ENCODE assay signal across 14 cellular contexts in the genomic region with DNA sequence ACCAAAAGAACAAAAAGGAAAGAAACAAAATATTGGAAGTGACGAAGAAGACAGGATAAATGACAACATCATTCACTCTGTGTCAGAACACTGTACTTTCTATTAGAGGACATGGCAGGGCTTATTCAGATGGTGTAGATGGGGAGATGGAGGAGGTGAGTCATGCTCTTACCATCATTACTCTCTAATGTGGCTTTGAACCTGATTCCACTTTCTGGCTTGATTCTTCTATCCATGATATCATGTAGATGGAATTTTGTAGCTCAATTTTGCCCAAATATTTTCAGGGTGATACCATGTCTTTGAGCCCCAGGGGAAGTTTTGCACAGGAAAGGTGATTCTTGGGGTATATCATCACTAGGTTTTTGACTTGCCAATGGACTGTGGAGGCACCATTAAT.
A peak's percentile ranks its signal among the peaks of the same experiment; 100 is the strongest.
DNase-seq lines count a peak whose midpoint lies in the region; ATAC-seq, FAIRE-seq and TF ChIP-seq lines count a peak whose summit lies in the region.
"Had no signal": no experiment of that assay in that cellular context is flagged by ENCODE, and none has a peak within 500 bp of the region (broad histone marks: within the 10 kb centered on the region; RNA-seq: fewer than 3 reads in every experiment).

No MANE protein-coding gene starts in this region.

- H3K9me3 ChIP-seq in A673 (ENCODE audit: low read depth, low read length, poor library complexity, severe bottlenecking): no peaks in the 10 kb centered on the region
- H3K9me3 ChIP-seq: prostate gland had no signal

- intact Hi-C loops in A673 (cut with micrococcal nuclease; ENCODE audit: unreplicated experiment): no loop called here

- CTCF ChIA-PET in A673 (lab: Charles Lee): no interaction called here

- peak; percentile 64 for ATAC-seq in SK-N-SH treated with all-trans-retinoic acid at 6 μM for 48 hours
- no peak for ATAC-seq in HG02571 (IDR thresholded peaks at IDR 0.05; ENCODE audit: unreplicated experiment)
- no peak for ATAC-seq in HG03095 (IDR thresholded peaks at IDR 0.05; ENCODE audit: unreplicated experiment)
- ATAC-seq: stimulated activated naive B cell treated with anti-CD40 and anti-IgM and Interleukin-4, amounts not matched to agents 10 μg/mL and 1 μg/mL and 100 μg/mL, for 72 hours had no signal

- H3K27me3 ChIP-seq in A673 (replicated peaks; ENCODE audit: insufficient read depth, low read depth, low read length, poor library complexity): no peaks in the 10 kb centered on the region

- FAIRE-seq in GM12892 (lab: Jason Lieb, UNC): peak; percentile 53

- peaks cover 15% of the 10 kb centered on the region for H3K4me1 ChIP-seq in A673 (ENCODE audit: insufficient read depth, low read length, poor library complexity, severe bottlenecking)
- H3K4me1 ChIP-seq: prostate gland had no signal

- H3K4me3 ChIP-seq in A673 (ENCODE audit: low read depth, low read length, poor library complexity, severe bottlenecking) (no peak overlapping the region), fibroblast of pulmonary artery (replicated peaks; ENCODE audit: low read depth, low read length) (no peak overlapping the region)
- H3K4me3 ChIP-seq: prostate gland had no signal

- BruUV-seq in A673 (replicated peaks; lab: Mats Ljungman, UMichigan): no TSS peak

- POLR2A ChIA-PET in A673 (lab: Charles Lee; ENCODE audit: low non-redundant PET): no interaction called here

- TF ChIP-seq CTCF in A673 (conservative IDR thresholded peaks at IDR 0.05; ENCODE audit: low read depth, low read length) (no peak), fibroblast of pulmonary artery (IDR thresholded peaks at IDR 0.05; ENCODE audit: low read length, missing control alignments) (no peak)

- DNase-seq in A673 (ENCODE audit: low spot score): peak; percentile 27
- DNase-seq in GM12892 (ENCODE audit: insufficient read length): no peak
- DNase-seq in fibroblast of pulmonary artery (ENCODE audit: low read depth): peak; percentile 40
- no peak for DNase-seq in medulla oblongata (ENCODE audit: extremely low spot score)
- DNase-seq in 8988T: no peak
- DNase-seq: midbrain; NCI-H2081 treated with DMSO at 0.1 percent for 48 hours; stimulated activated CD4-positive, alpha-beta T cell treated with anti-CD3 and anti-CD28 coated beads, Interleukin-4, amount 100 ng/mL, for 1 hour; stimulated activated naive B cell treated with anti-CD40 and anti-IgM and Interleukin-4, amounts not matched to agents 10 μg/mL and 1 μg/mL and 100 μg/mL, for 72 hours; SW 1271 had no signal

- no peak for TF ChIP-seq POLR2A in GM12892 (IDR thresholded peaks at IDR 0.05; ENCODE audit: low read depth, low read length)

- no peaks in the 10 kb centered on the region for H3K36me3 ChIP-seq in A673 (ENCODE audit: insufficient read depth, low read length, poor library complexity, severe bottlenecking)
- H3K36me3 ChIP-seq: prostate gland had no signal

- H3K27ac ChIP-seq in A673 (ENCODE audit: low read depth, low read length, poor library complexity, severe bottlenecking): no peak overlapping the region
- H3K27ac ChIP-seq: prostate gland had no signal

TF ChIP-seq in SK-N-SH treated with all-trans-retinoic acid at 6 μM for 48 hours, 23 proteins besides CTCF, POLR2A, EP300 and RAD21:
- TF ChIP-seq PPARA (CRISPR knock-in tag; IDR thresholded peaks at IDR 0.05; ENCODE audit: borderline replicate concordance): no peak
- peak; percentile 86 for TF ChIP-seq CREB5 (CRISPR knock-in tag; IDR thresholded peaks at IDR 0.05; ENCODE audit: low read depth)
- TF ChIP-seq ZNF70 (CRISPR knock-in tag; IDR thresholded peaks at IDR 0.05): no peak
- TF ChIP-seq, protein P1, sequence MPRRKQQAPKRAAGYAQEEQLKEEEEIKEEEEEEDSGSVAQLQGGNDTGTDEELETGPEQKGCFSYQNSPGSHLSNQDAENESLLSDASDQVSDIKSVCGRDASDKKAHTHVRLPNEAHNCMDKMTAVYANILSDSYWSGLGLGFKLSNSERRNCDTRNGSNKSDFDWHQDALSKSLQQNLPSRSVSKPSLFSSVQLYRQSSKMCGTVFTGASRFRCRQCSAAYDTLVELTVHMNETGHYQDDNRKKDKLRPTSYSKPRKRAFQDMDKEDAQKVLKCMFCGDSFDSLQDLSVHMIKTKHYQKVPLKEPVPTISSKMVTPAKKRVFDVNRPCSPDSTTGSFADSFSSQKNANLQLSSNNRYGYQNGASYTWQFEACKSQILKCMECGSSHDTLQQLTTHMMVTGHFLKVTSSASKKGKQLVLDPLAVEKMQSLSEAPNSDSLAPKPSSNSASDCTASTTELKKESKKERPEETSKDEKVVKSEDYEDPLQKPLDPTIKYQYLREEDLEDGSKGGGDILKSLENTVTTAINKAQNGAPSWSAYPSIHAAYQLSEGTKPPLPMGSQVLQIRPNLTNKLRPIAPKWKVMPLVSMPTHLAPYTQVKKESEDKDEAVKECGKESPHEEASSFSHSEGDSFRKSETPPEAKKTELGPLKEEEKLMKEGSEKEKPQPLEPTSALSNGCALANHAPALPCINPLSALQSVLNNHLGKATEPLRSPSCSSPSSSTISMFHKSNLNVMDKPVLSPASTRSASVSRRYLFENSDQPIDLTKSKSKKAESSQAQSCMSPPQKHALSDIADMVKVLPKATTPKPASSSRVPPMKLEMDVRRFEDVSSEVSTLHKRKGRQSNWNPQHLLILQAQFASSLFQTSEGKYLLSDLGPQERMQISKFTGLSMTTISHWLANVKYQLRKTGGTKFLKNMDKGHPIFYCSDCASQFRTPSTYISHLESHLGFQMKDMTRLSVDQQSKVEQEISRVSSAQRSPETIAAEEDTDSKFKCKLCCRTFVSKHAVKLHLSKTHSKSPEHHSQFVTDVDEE (CRISPR knock-in tag; IDR thresholded peaks at IDR 0.05): no peak
- TF ChIP-seq ISL1 (CRISPR knock-in tag; IDR thresholded peaks at IDR 0.05): peak; percentile 76
- no peak for TF ChIP-seq SNAI2 (CRISPR knock-in tag; IDR thresholded peaks at IDR 0.05)
- no peak for TF ChIP-seq TOX (CRISPR knock-in tag; IDR thresholded peaks at IDR 0.05; ENCODE audit: borderline replicate concordance)
- no peak for TF ChIP-seq ESRRG (CRISPR knock-in tag; IDR thresholded peaks at IDR 0.05)
- no peak for TF ChIP-seq RARB (CRISPR knock-in tag; IDR thresholded peaks at IDR 0.05)
- no peak for TF ChIP-seq GLIS3 (CRISPR knock-in tag; IDR thresholded peaks at IDR 0.05)
- TF ChIP-seq ZNF8 (CRISPR knock-in tag; IDR thresholded peaks at IDR 0.05): no peak

Comparison
In these comparisons a context has a peak if more than half of its experiments do, and no peak if none do; other contexts are left out.
1. DNase-seq: peak in A673 (single experiment) and fibroblast of pulmonary artery (single experiment); none in GM12892 (single experiment), medulla oblongata (single experiment) and 8988T (single experiment).